ENCODE assay signal across 9 cellular contexts in the genomic region with DNA sequence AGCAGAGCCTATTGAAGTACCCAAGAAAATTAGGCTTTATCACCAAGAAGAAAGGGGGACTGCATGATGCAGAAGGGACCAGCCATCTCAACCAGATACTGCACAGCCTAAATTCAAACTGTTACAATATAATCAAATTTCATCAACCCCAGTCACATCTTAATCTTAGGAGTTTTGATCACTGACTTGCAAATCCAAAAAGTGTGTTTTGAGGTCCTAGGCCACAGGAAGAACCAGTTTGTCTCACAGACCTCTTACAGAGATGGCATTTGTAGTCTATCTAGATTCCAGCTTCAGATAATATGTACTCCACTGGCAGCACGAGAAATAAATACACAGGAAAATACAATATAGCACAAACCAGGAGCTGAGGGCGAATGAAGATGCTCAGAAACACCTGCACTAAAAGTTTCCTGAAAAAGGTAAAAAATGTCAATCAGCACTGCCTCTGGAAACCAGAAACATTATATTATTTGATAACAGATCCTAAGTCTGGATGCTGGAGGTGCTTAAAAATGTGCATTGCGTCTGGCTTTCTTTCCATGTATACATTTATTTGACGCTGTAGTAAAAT. TPM values are rescaled to one million over a fixed set of nuclear protein-coding genes. Genes with fewer than 3 reads are reported as not detected.
DNase-seq lines count a peak whose midpoint lies in the region; ATAC-seq and TF ChIP-seq lines count a peak whose summit lies in the region.
"Had no signal": no experiment of that assay in that cellular context is flagged by ENCODE, and none has a peak within 500 bp of the region (broad histone marks: within the 10 kb centered on the region; RNA-seq: fewer than 3 reads in every experiment).

No MANE protein-coding gene starts in this region.

- TF ChIP-seq CTCF in right lobe of liver (IDR thresholded peaks at IDR 0.05) (no peak), tibial nerve (IDR thresholded peaks at IDR 0.05) (peak in 1 of 5 experiments; percentile 4)

- peak overlapping the region; percentile 97 for H3K27ac Mint-ChIP-seq in activated T-cell treated with anti-CD3 and anti-CD28 coated beads, Interleukin-2, amount 50 U/mL, for 72 hours
- H3K27ac Mint-ChIP-seq in activated naive CD8-positive, alpha-beta T cell treated with anti-CD3 and anti-CD28 coated beads for 36 hours = peak overlapping the region; percentile 91

- H3K4me3 ChIP-seq in right lobe of liver = peak overlapping the region; percentile 34 to 61 (median 60)
- H3K4me3 ChIP-seq in tibial nerve = peak overlapping the region; percentile 28 to 63 (median 52)

- peak overlapping the region; percentile 81 to 95 (median 94) for H3K27ac ChIP-seq in right lobe of liver
- peak overlapping the region; percentile 85 to 92 (median 90) for H3K27ac ChIP-seq in tibial nerve

- no peaks in the 10 kb centered on the region for H3K9me3 ChIP-seq in right lobe of liver
- no peaks in the 10 kb centered on the region for H3K9me3 ChIP-seq in tibial nerve

- WGBS in right lobe of liver (ENCODE audit: insufficient coverage, low coverage, low lambda C conversion rate, missing lambda C conversion rate) = 14% methylated on average over 4 of the region's 4 CpGs
- 32 to 39% methylated on average over 4 of the region's 4 CpGs for WGBS in tibial nerve, 2 donors

- TF ChIP-seq POLR2A in right lobe of liver (IDR thresholded peaks at IDR 0.05) (no peak), tibial nerve (IDR thresholded peaks at IDR 0.05) (no peak)

- H3K4me3 Mint-ChIP-seq in activated T-cell treated with anti-CD3 and anti-CD28 coated beads, Interleukin-2, amount 50 U/mL, for 72 hours = peak overlapping the region; percentile 90 to 99
- H3K4me3 Mint-ChIP-seq in activated naive CD8-positive, alpha-beta T cell treated with anti-CD3 and anti-CD28 coated beads for 36 hours = peak overlapping the region; percentile 89

- TF ChIP-seq EP300 in tibial nerve (IDR thresholded peaks at IDR 0.05) = no peak

- no peaks in the 10 kb centered on the region for H3K27me3 Mint-ChIP-seq in activated T-cell treated with anti-CD3 and anti-CD28 coated beads, Interleukin-2, amount 50 U/mL, for 72 hours (ENCODE audit: low read depth)
- H3K27me3 Mint-ChIP-seq in activated naive CD8-positive, alpha-beta T cell treated with anti-CD3 and anti-CD28 coated beads for 36 hours = no peaks in the 10 kb centered on the region

- ATAC-seq in activated T-cell treated with anti-CD3 and anti-CD28 coated beads, Interleukin-2, amount 50 U/mL, for 72 hours (replicated peaks in 1 of 2) = no peak
- no peak for ATAC-seq in right lobe of liver
- no peak for ATAC-seq in GM21447 (IDR thresholded peaks at IDR 0.05; ENCODE audit: unreplicated experiment)
- ATAC-seq in GM19452 (IDR thresholded peaks at IDR 0.05; ENCODE audit: unreplicated experiment) = no peak

- peaks cover 45% of the 10 kb centered on the region for H3K4me1 Mint-ChIP-seq in activated T-cell treated with anti-CD3 and anti-CD28 coated beads, Interleukin-2, amount 50 U/mL, for 72 hours (ENCODE audit: low read depth)
- peaks cover 28% of the 10 kb centered on the region for H3K4me1 Mint-ChIP-seq in activated naive CD8-positive, alpha-beta T cell treated with anti-CD3 and anti-CD28 coated beads for 36 hours

- H3K9me3 Mint-ChIP-seq in activated T-cell treated with anti-CD3 and anti-CD28 coated beads, Interleukin-2, amount 50 U/mL, for 72 hours = peaks cover under 1 to 3% of the 10 kb centered on the region in 2 donors
- H3K9me3 Mint-ChIP-seq in activated naive CD8-positive, alpha-beta T cell treated with anti-CD3 and anti-CD28 coated beads for 36 hours = peaks cover under 1% of the 10 kb centered on the region

- H3K4me1 ChIP-seq in right lobe of liver = peaks cover 0 to 11% (median 0%) of the 10 kb centered on the region in 4 donors
- peaks cover 0 to 27% (median 8%) of the 10 kb centered on the region in 4 donors for H3K4me1 ChIP-seq in tibial nerve

- DNase-seq in activated T-cell treated with anti-CD3 and anti-CD28 coated beads, Interleukin-2, amount 50 U/mL, for 72 hours = no peak
- DNase-seq in activated T-cell treated with anti-CD3 and anti-CD28 coated beads, Interleukin-2, amount 50 U/mL, for 1 hour = no peak
- DNase-seq in activated naive CD8-positive, alpha-beta T cell treated with anti-CD3 and anti-CD28 coated beads for 36 hours = no peak
- DNase-seq in right lobe of liver (no peak), tibial nerve (ENCODE audit: low spot score in 2 of 2) (no peak), retina (no peak)
- DNase-seq: NCI-H446 treated with DMSO at 0.1 percent for 48 hours had no signal

- H3K36me3 Mint-ChIP-seq in activated T-cell treated with anti-CD3 and anti-CD28 coated beads, Interleukin-2, amount 50 U/mL, for 72 hours (ENCODE audit: insufficient read depth in 2 of 2) = peaks cover 10 to 20% of the 10 kb centered on the region in 2 donors
- H3K36me3 Mint-ChIP-seq in activated naive CD8-positive, alpha-beta T cell treated with anti-CD3 and anti-CD28 coated beads for 36 hours = peaks cover 9% of the 10 kb centered on the region

- H3K36me3 ChIP-seq in right lobe of liver = peaks cover 0 to 2% (median 0%) of the 10 kb centered on the region in 4 donors
- peaks cover 0 to 6% (median 0%) of the 10 kb centered on the region in 3 donors for H3K36me3 ChIP-seq in tibial nerve

- H3K27me3 ChIP-seq in right lobe of liver (no peaks in the 10 kb centered on the region), tibial nerve (no peaks in the 10 kb centered on the region)

- intact Hi-C loops in right lobe of liver (cut with DNase I) = no loop called here

RNA-seq across cellular contexts. Expression of gene BTN3A3, which starts 0.7 kb away (rescaled TPM):
- total RNA-seq in activated T-cell treated with anti-CD3 and anti-CD28 coated beads, Interleukin-2, amount 50 U/mL, for 72 hours = 10 to 100 TPM; 35.9 to 38.3 TPM
- 10 to 100 TPM; 28.8 to 30.1 TPM for total RNA-seq in activated naive CD8-positive, alpha-beta T cell treated with anti-CD3 and anti-CD28 coated beads for 36 hours
- total RNA-seq in right lobe of liver (10 to 100 TPM in 3 of 6 experiments, 1 to 10 TPM in 3; 5.2 to 13.8 (median 9.1) TPM), tibial nerve (10 to 100 TPM in 3 of 4 donors, 1 to 10 TPM in 1; 9.4 to 27.8 (median 14.0) TPM)

RNA-seq across cellular contexts. Expression of gene BTN2A1, which starts 18.1 kb away (rescaled TPM):
- total RNA-seq in activated T-cell treated with anti-CD3 and anti-CD28 coated beads, Interleukin-2, amount 50 U/mL, for 72 hours = 10 to 100 TPM; 24.3 to 25.7 TPM
- 10 to 100 TPM; 19.0 to 21.3 TPM for total RNA-seq in activated naive CD8-positive, alpha-beta T cell treated with anti-CD3 and anti-CD28 coated beads for 36 hours
- total RNA-seq in right lobe of liver (1 to 10 TPM; 3.6 to 8.3 (median 5.2) TPM), tibial nerve (10 to 100 TPM; 15.7 to 29.0 (median 17.1) TPM)

RNA-seq across cellular contexts. Expression of gene BTN3A1, which starts 37.6 kb away (rescaled TPM):
- 10 to 100 TPM; 57.3 to 62.8 TPM for total RNA-seq in activated T-cell treated with anti-CD3 and anti-CD28 coated beads, Interleukin-2, amount 50 U/mL, for 72 hours
- 10 to 100 TPM; 19.0 to 20.7 TPM for total RNA-seq in activated naive CD8-positive, alpha-beta T cell treated with anti-CD3 and anti-CD28 coated beads for 36 hours
- total RNA-seq in right lobe of liver = 10 to 100 TPM in 4 of 6 experiments, 1 to 10 TPM in 2; 9.0 to 15.9 (median 10.6) TPM
- total RNA-seq in tibial nerve = 10 to 100 TPM; 12.3 to 29.3 (median 16.6) TPM

RNA-seq across cellular contexts. Expression of gene BTN2A2, which starts 56.7 kb away (rescaled TPM):
- 10 to 100 TPM; 25.7 to 33.5 TPM for total RNA-seq in activated T-cell treated with anti-CD3 and anti-CD28 coated beads, Interleukin-2, amount 50 U/mL, for 72 hours
- 10 to 100 TPM; 12.8 to 14.9 TPM for total RNA-seq in activated naive CD8-positive, alpha-beta T cell treated with anti-CD3 and anti-CD28 coated beads for 36 hours
- total RNA-seq in right lobe of liver (1 to 10 TPM; 1.9 to 5.3 (median 3.7) TPM), tibial nerve (10 to 100 TPM in 3 of 4 donors, 1 to 10 TPM in 1; 6.7 to 20.7 (median 14.5) TPM)
